ENCODE assay signal across 12 cellular contexts in genomic region chr15:60589728-60590127, GRCh38.
DNase-seq lines count a peak whose midpoint lies in the region; ATAC-seq and TF ChIP-seq lines count a peak whose summit lies in the region.
"Had no signal": no experiment of that assay in that cellular context is flagged by ENCODE, and none has a peak within 500 bp of the region (broad histone marks: within the 10 kb centered on the region; RNA-seq: fewer than 3 reads in every experiment).

No MANE protein-coding gene starts in this region.

- peak overlapping the region; percentile 79 for H3K4me2 ChIP-seq in fibroblast of lung (ENCODE audit: extremely low read depth, insufficient read depth, low read length)

- H3K79me2 ChIP-seq in fibroblast of lung (ENCODE audit: control insufficient read depth, insufficient read depth, low read length) = no peaks in the 10 kb centered on the region

- H3K27ac ChIP-seq in fibroblast of lung (ENCODE audit: insufficient read depth, low read length) (no peak overlapping the region), skin epidermis (peak overlapping the region in 14 of 21 experiments; percentile 9 to 98 (median 95))

- ATAC-seq in activated CD4-positive, alpha-beta T cell treated with anti-CD3 and anti-CD28 coated beads for 36 hours = no peak
- ATAC-seq in WTC11 (no peak), HG02884 (IDR thresholded peaks at IDR 0.05; ENCODE audit: unreplicated experiment) (no peak)
- ATAC-seq: esophagus mucosa, Right ventricle myocardium inferior had no signal

- H3K4me3 Mint-ChIP-seq in activated CD4-positive, alpha-beta T cell treated with anti-CD3 and anti-CD28 coated beads for 36 hours = peak overlapping the region; percentile 76
- H3K4me3 Mint-ChIP-seq in WTC11 = peak overlapping the region; percentile 73

- intact Hi-C loops in activated CD4-positive, alpha-beta T cell treated with anti-CD3 and anti-CD28 coated beads for 36 hours (cut with DNase I, micrococcal nuclease) = loop anchor here (5.0 to 10.0 kb wide), 5 partner anchors 108 to 1245 kb away; no protein-coding TSS in a partner anchor

- peaks cover 5% of the 10 kb centered on the region for H3K36me3 Mint-ChIP-seq in activated CD4-positive, alpha-beta T cell treated with anti-CD3 and anti-CD28 coated beads for 36 hours (ENCODE audit: low read depth)
- no peaks in the 10 kb centered on the region for H3K36me3 Mint-ChIP-seq in WTC11

- POLR2A ChIA-PET in activated CD4-positive, alpha-beta T cell treated with anti-CD3 and anti-CD28 coated beads for 36 hours (lab: Charles Lee) = interaction anchor here (0.6 to 1.5 kb wide), 5 partner anchors 9 to 312 kb away, joined by 3 to 8 read pairs (median 4); no protein-coding TSS in a partner anchor
- POLR2A ChIA-PET in WTC11 (lab: Charles Lee) (no interaction called here), GM10248 (lab: Yijun Ruan, JAX) (no interaction called here), HEK293T (lab: Yijun Ruan, JAX) (no interaction called here)

- no peak for DNase-seq in activated CD4-positive, alpha-beta T cell treated with anti-CD3 and anti-CD28 coated beads for 36 hours
- DNase-seq in activated CD4-positive, alpha-beta T cell treated with anti-CD3 and anti-CD28 coated beads for 48 hours = no peak
- DNase-seq in WTC11 (ENCODE audit: low spot score) = no peak
- no peak for DNase-seq in fibroblast of lung (ENCODE audit: low read depth in 2 of 2)
- DNase-seq in GM10248 (ENCODE audit: extremely low spot score) = no peak
- DNase-seq in HEK293T (ENCODE audit: extremely low spot score) = no peak
- DNase-seq: activated B cell treated with CpG ODN at 0.5 μM for 24 hours, NCI-H1417 treated with DMSO at 0.1 percent for 48 hours had no signal

- no peaks in the 10 kb centered on the region for H3K9me3 ChIP-seq in fibroblast of lung (ENCODE audit: control insufficient read depth, insufficient read depth, low read depth, low read length)

- no peaks in the 10 kb centered on the region for H3K4me1 ChIP-seq in fibroblast of lung (ENCODE audit: control insufficient read depth, extremely low read depth, insufficient read depth, low read length)

- no peaks in the 10 kb centered on the region for H3K36me3 ChIP-seq in fibroblast of lung (ENCODE audit: control insufficient read depth, insufficient read depth, low read length)

- H2AFZ ChIP-seq in fibroblast of lung (ENCODE audit: low read length) = no peak overlapping the region

- TF ChIP-seq CTCF in WTC11 (IDR thresholded peaks at IDR 0.05) (no peak), fibroblast of lung (conservative IDR thresholded peaks at IDR 0.05 in 1 of 2, IDR thresholded peaks at IDR 0.05 in 1 of 2; ENCODE audit: low read depth in 1 of 2, low read length in 2 of 2) (no peak), GM10248 (IDR thresholded peaks at IDR 0.05; ENCODE audit: control extremely low read depth, extremely low read depth, low read depth, missing control alignments) (no peak)

- H4K20me1 ChIP-seq in fibroblast of lung (ENCODE audit: control insufficient read depth, extremely low read depth, insufficient read depth, low read length) = no peaks in the 10 kb centered on the region

- H3K27ac Mint-ChIP-seq in activated CD4-positive, alpha-beta T cell treated with anti-CD3 and anti-CD28 coated beads for 36 hours = peak overlapping the region; percentile 89
- no peak overlapping the region for H3K27ac Mint-ChIP-seq in WTC11
- H3K27ac Mint-ChIP-seq: activated B cell treated with CpG ODN at 0.5 μM for 24 hours had no signal

- H3K27me3 ChIP-seq in fibroblast of lung (ENCODE audit: control insufficient read depth, insufficient read depth, low read length) = no peaks in the 10 kb centered on the region

- H3K27me3 Mint-ChIP-seq in activated CD4-positive, alpha-beta T cell treated with anti-CD3 and anti-CD28 coated beads for 36 hours = no peaks in the 10 kb centered on the region
- peaks cover 39% of the 10 kb centered on the region for H3K27me3 Mint-ChIP-seq in WTC11 (ENCODE audit: low read depth)

- H3K4me3 ChIP-seq in fibroblast of lung (replicated peaks in 1 of 4; ENCODE audit: control extremely low read depth in 1 of 4, insufficient read depth in 1 of 4, low read depth in 3 of 4, low read length in 4 of 4) (peak overlapping the region in 1 of 4 experiments; percentile 70), skin epidermis (peak overlapping the region in 6 of 7 experiments; percentile 5 to 93 (median 82))

- no peaks in the 10 kb centered on the region for H3K9me3 Mint-ChIP-seq in activated CD4-positive, alpha-beta T cell treated with anti-CD3 and anti-CD28 coated beads for 36 hours (ENCODE audit: low read depth)
- no peaks in the 10 kb centered on the region for H3K9me3 Mint-ChIP-seq in WTC11
- H3K9me3 Mint-ChIP-seq: activated B cell treated with CpG ODN at 0.5 μM for 24 hours had no signal

- peaks cover 60% of the 10 kb centered on the region for H3K4me1 Mint-ChIP-seq in activated CD4-positive, alpha-beta T cell treated with anti-CD3 and anti-CD28 coated beads for 36 hours
- peaks cover 32% of the 10 kb centered on the region for H3K4me1 Mint-ChIP-seq in WTC11

- CTCF ChIA-PET in activated CD4-positive, alpha-beta T cell treated with anti-CD3 and anti-CD28 coated beads for 36 hours (lab: Charles Lee) = interaction anchor here (1.0 to 6.4 kb wide), 7 partner anchors 9 to 343 kb away, joined by 3 to 114 read pairs (median 5); no protein-coding TSS in a partner anchor
- CTCF ChIA-PET in WTC11 (lab: Charles Lee) (interaction anchor here (0.7 to 1.6 kb wide), 2 partner anchors 198 to 328 kb away, joined by 3 to 5 read pairs; no protein-coding TSS in a partner anchor), GM10248 (lab: Yijun Ruan, JAX) (no interaction called here), HEK293T (lab: Yijun Ruan, JAX) (no interaction called here)

- no peak overlapping the region for H3K9ac ChIP-seq in fibroblast of lung (ENCODE audit: insufficient read depth, low read length)

TF ChIP-seq in WTC11, 78 proteins besides CTCF, POLR2A, EP300 and RAD21 (continues in another document):
- TF ChIP-seq NR2C2 (CRISPR knock-in tag; IDR thresholded peaks at IDR 0.05) (no peak), ARID4B (CRISPR knock-in tag; IDR thresholded peaks at IDR 0.05; ENCODE audit: borderline replicate concordance) (no peak)

TF ChIP-seq in HEK293T, 16 proteins besides CTCF, POLR2A, EP300 and RAD21:
- no peak for TF ChIP-seq HDGF (IDR thresholded peaks at IDR 0.05; ENCODE audit: borderline replicate concordance)
- TF ChIP-seq ZNF384 (IDR thresholded peaks at IDR 0.05) = no peak
- no peak for TF ChIP-seq NFRKB (IDR thresholded peaks at IDR 0.05)
- TF ChIP-seq FOXM1 (IDR thresholded peaks at IDR 0.05; ENCODE audit: borderline replicate concordance) = no peak
- TF ChIP-seq FOXK2 (IDR thresholded peaks at IDR 0.05) = no peak
- TF ChIP-seq SUZ12 (IDR thresholded peaks at IDR 0.05) = no peak
- TF ChIP-seq, protein P1, sequence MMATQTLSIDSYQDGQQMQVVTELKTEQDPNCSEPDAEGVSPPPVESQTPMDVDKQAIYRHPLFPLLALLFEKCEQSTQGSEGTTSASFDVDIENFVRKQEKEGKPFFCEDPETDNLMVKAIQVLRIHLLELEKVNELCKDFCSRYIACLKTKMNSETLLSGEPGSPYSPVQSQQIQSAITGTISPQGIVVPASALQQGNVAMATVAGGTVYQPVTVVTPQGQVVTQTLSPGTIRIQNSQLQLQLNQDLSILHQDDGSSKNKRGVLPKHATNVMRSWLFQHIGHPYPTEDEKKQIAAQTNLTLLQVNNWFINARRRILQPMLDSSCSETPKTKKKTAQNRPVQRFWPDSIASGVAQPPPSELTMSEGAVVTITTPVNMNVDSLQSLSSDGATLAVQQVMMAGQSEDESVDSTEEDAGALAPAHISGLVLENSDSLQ (IDR thresholded peaks at IDR 0.05) = no peak
- TF ChIP-seq TARDBP (IDR thresholded peaks at IDR 0.05) = no peak
- TF ChIP-seq BHLHE40 (IDR thresholded peaks at IDR 0.05; ENCODE audit: borderline replicate concordance) = no peak

Comparison
In these comparisons a context has a peak if more than half of its experiments do, and no peak if none do; other contexts are left out.
1. CTCF ChIA-PET loops: an anchor here in activated CD4-positive, alpha-beta T cell treated with anti-CD3 and anti-CD28 coated beads for 36 hours (1.0 to 6.4 kb wide) and WTC11 (0.7 to 1.6 kb wide); none called in GM10248 and HEK293T.